27 cellular contexts compared by ENCODE assay signal in the genomic region with DNA sequence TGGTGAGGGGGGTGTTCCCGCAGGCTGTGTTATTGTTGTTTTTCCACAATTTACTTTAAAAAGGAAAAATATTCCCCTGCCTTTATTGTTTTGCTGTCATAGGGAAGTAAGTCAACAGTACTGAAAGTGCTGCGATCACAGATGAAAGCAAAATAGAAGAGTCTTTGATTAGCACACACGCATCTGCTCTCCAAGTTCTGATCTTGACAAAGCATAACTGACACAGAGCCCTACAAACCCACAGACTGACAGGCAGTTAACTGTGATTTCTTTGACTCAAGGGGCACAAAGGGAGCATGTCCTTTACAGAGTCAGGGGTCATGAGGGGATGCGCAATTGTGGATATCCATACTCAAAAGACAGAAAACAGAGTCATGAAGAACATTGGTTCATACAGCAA.
"Had no signal": no experiment of that assay in that cellular context is flagged by ENCODE, and none has a peak within 500 bp of the region (broad histone marks: within the 10 kb centered on the region; RNA-seq: fewer than 3 reads in every experiment).

No MANE protein-coding gene starts in this region.

- H3K4me1 ChIP-seq: breast epithelium, gastrocnemius medialis had no signal

- H3K27me3 ChIP-seq: breast epithelium, gastrocnemius medialis, hepatocyte, neural progenitor cell, right lobe of liver, transverse colon had no signal

- H3K4me1 Mint-ChIP-seq: activated CD4-positive, alpha-beta T cell treated with anti-CD3 and anti-CD28 coated beads, Interleukin-2, amount 10 ng/mL, durations not matched to agents 24 days and 14 days; activated naive CD4-positive, alpha-beta T cell treated with anti-CD3 and anti-CD28 coated beads, Interleukin-2, amount 10 ng/mL, durations not matched to agents 7 days and 5 days; activated naive CD8-positive, alpha-beta T cell treated with anti-CD3 and anti-CD28 coated beads, Interleukin-2, amount 10 ng/mL, durations not matched to agents 7 days and 5 days; central memory CD8-positive, alpha-beta T cell; naive thymus-derived CD8-positive, alpha-beta T cell; T-helper 17 cell had no signal

- H3K36me3 Mint-ChIP-seq: activated CD4-positive, alpha-beta memory T cell treated with anti-CD3 and anti-CD28 coated beads for 36 hours; activated naive CD4-positive, alpha-beta T cell treated with anti-CD3 and anti-CD28 coated beads, Interleukin-2, amount 10 ng/mL, durations not matched to agents 7 days and 5 days; activated naive CD8-positive, alpha-beta T cell treated with anti-CD3 and anti-CD28 coated beads, Interleukin-2, amount 10 ng/mL, durations not matched to agents 7 days and 5 days; naive thymus-derived CD8-positive, alpha-beta T cell had no signal

- H3K4me3 Mint-ChIP-seq: activated CD4-positive, alpha-beta memory T cell treated with anti-CD3 and anti-CD28 coated beads for 36 hours; activated CD4-positive, alpha-beta T cell treated with anti-CD3 and anti-CD28 coated beads, Interleukin-2, amount 10 ng/mL, durations not matched to agents 24 days and 14 days; activated naive CD4-positive, alpha-beta T cell treated with anti-CD3 and anti-CD28 coated beads, Interleukin-2, amount 10 ng/mL, durations not matched to agents 7 days and 5 days; activated naive CD8-positive, alpha-beta T cell treated with anti-CD3 and anti-CD28 coated beads, Interleukin-2, amount 10 ng/mL, durations not matched to agents 7 days and 5 days; activated T-helper 1 cell treated with anti-CD3 and anti-CD28 coated beads, Interleukin-12 subunit alpha, Interleukin-12 subunit beta, Interleukin-2, Interleukin-4 antibody, amounts not matched to agents 30 ng/mL and 10 ng/mL and 1 ng/mL, durations not matched to agents 14 hours and 24 hours and 36 hours; central memory CD8-positive, alpha-beta T cell; naive thymus-derived CD8-positive, alpha-beta T cell; neural progenitor cell; T-helper 17 cell had no signal

- H3K9me3 ChIP-seq: breast epithelium, gastrocnemius medialis, right lobe of liver, transverse colon had no signal

- H3K27ac Mint-ChIP-seq: activated CD4-positive, alpha-beta memory T cell treated with anti-CD3 and anti-CD28 coated beads for 36 hours; activated CD4-positive, alpha-beta T cell treated with anti-CD3 and anti-CD28 coated beads, Interleukin-2, amount 10 ng/mL, durations not matched to agents 24 days and 14 days; activated naive CD4-positive, alpha-beta T cell treated with anti-CD3 and anti-CD28 coated beads, Interleukin-2, amount 10 ng/mL, durations not matched to agents 7 days and 5 days; activated naive CD8-positive, alpha-beta T cell treated with anti-CD3 and anti-CD28 coated beads, Interleukin-2, amount 10 ng/mL, durations not matched to agents 7 days and 5 days; activated T-helper 1 cell treated with anti-CD3 and anti-CD28 coated beads, Interleukin-12 subunit alpha, Interleukin-12 subunit beta, Interleukin-2, Interleukin-4 antibody, amounts not matched to agents 30 ng/mL and 10 ng/mL and 1 ng/mL, durations not matched to agents 14 hours and 24 hours and 36 hours; naive thymus-derived CD8-positive, alpha-beta T cell; neural progenitor cell; T-helper 17 cell had no signal

- H3K36me3 ChIP-seq: breast epithelium, gastrocnemius medialis, neural progenitor cell, right lobe of liver, transverse colon, WERI-Rb-1 had no signal

- H3K9ac ChIP-seq: neural progenitor cell had no signal

- DNase-seq: activated CD4-positive, alpha-beta memory T cell treated with anti-CD3 and anti-CD28 coated beads for 36 hours; activated CD4-positive, alpha-beta T cell treated with anti-CD3 and anti-CD28 coated beads, Interleukin-2, amount 10 ng/mL, durations not matched to agents 24 days and 14 days; activated CD4-positive, CD25-positive, alpha-beta regulatory T cell treated with anti-CD3 and anti-CD28 coated beads, Interleukin-2, amount 50 U/mL, for 72 hours; activated CD8-positive, alpha-beta memory T cell treated with anti-CD3 and anti-CD28 coated beads, Interleukin-2, amount 50 U/mL, for 4 hours; activated effector memory CD4-positive, alpha-beta T cell treated with anti-CD3 and anti-CD28 coated beads, Interleukin-2, amount 50 U/mL, for 16 hours; activated naive CD4-positive, alpha-beta T cell treated with anti-CD3 and anti-CD28 coated beads, Interleukin-2, amount 10 ng/mL, durations not matched to agents 7 days and 5 days; activated naive CD8-positive, alpha-beta T cell treated with anti-CD3 and anti-CD28 coated beads, Interleukin-2, amount 10 ng/mL, durations not matched to agents 7 days and 5 days; activated T-cell treated with anti-CD3 and anti-CD28 coated beads, Interleukin-2, amount 50 U/mL, for 1 hour; amniotic stem cell; dermis blood vessel endothelial cell; effector CD8-positive, alpha-beta T cell; gastrocnemius medialis; left colon; mammary epithelial cell; naive thymus-derived CD8-positive, alpha-beta T cell; right lobe of liver; stimulated activated CD4-positive, alpha-beta T cell treated with anti-CD3 and anti-CD28 coated beads, Interleukin-2, amount 100 ng/mL, for 48 hours; stimulated activated naive CD8-positive, alpha-beta T cell treated with anti-CD3 and anti-CD28 coated beads, Interleukin-15, Interleukin-2, amounts not matched to agents 100 U/mL and 50 U/mL, for 24 hours; T-helper 17 cell; T1000; transverse colon; WERI-Rb-1 had no signal

- ATAC-seq: gastrocnemius medialis; naive thymus-derived CD8-positive, alpha-beta T cell; stimulated activated naive CD8-positive, alpha-beta T cell treated with anti-CD3 and anti-CD28 coated beads, Interleukin-15, Interleukin-2, amounts not matched to agents 100 U/mL and 50 U/mL, for 24 hours; T-helper 17 cell had no signal

- H3K9me3 Mint-ChIP-seq: activated CD4-positive, alpha-beta memory T cell treated with anti-CD3 and anti-CD28 coated beads for 36 hours; activated CD4-positive, alpha-beta T cell treated with anti-CD3 and anti-CD28 coated beads, Interleukin-2, amount 10 ng/mL, durations not matched to agents 24 days and 14 days; activated naive CD4-positive, alpha-beta T cell treated with anti-CD3 and anti-CD28 coated beads, Interleukin-2, amount 10 ng/mL, durations not matched to agents 7 days and 5 days; activated naive CD8-positive, alpha-beta T cell treated with anti-CD3 and anti-CD28 coated beads, Interleukin-2, amount 10 ng/mL, durations not matched to agents 7 days and 5 days; activated T-helper 1 cell treated with anti-CD3 and anti-CD28 coated beads, Interleukin-12 subunit alpha, Interleukin-12 subunit beta, Interleukin-2, Interleukin-4 antibody, amounts not matched to agents 30 ng/mL and 10 ng/mL and 1 ng/mL, durations not matched to agents 14 hours and 24 hours and 36 hours had no signal

- H3K27ac ChIP-seq: breast epithelium, gastrocnemius medialis, neural progenitor cell, right lobe of liver, transverse colon, WERI-Rb-1 had no signal

- H3K4me3 ChIP-seq: breast epithelium, gastrocnemius medialis, hepatocyte, neural progenitor cell, right lobe of liver, transverse colon had no signal

- H3K27me3 Mint-ChIP-seq: activated CD4-positive, alpha-beta memory T cell treated with anti-CD3 and anti-CD28 coated beads for 36 hours; activated CD4-positive, alpha-beta T cell treated with anti-CD3 and anti-CD28 coated beads, Interleukin-2, amount 10 ng/mL, durations not matched to agents 24 days and 14 days; activated naive CD4-positive, alpha-beta T cell treated with anti-CD3 and anti-CD28 coated beads, Interleukin-2, amount 10 ng/mL, durations not matched to agents 7 days and 5 days; activated naive CD8-positive, alpha-beta T cell treated with anti-CD3 and anti-CD28 coated beads, Interleukin-2, amount 10 ng/mL, durations not matched to agents 7 days and 5 days; central memory CD8-positive, alpha-beta T cell had no signal
